10 cellular contexts compared by ENCODE assay signal in the genomic region with DNA sequence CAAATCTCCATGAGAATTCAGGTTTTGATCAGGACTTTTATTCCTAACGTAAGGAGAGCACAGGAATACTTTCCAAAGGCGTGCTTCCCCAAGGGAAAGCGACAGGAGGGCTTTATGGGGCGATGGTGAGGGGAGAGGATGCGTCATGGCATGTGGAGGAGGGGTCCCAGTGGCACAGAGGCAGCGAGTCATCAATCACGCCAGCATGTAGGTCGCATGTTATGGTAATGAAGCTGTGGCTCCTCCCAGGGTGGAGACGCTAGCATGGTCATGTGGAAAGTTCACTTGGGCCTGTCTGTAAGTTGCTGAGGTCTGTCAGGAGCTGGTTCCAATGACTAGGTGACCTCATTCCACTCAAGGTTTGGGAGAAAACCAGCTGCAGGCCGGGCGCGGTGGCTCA. TPM values are rescaled to one million over a fixed set of nuclear protein-coding genes. Genes with fewer than 3 reads are reported as not detected.
"Had no signal": no experiment of that assay in that cellular context is flagged by ENCODE, and none has a peak within 500 bp of the region (broad histone marks: within the 10 kb centered on the region; RNA-seq: fewer than 3 reads in every experiment).

No MANE protein-coding gene starts in this region.

- H3K27ac ChIP-seq: HL-60 had no signal

- DNase-seq: H9, HFFc6, KG1 had no signal

- H3K27me3 Mint-ChIP-seq: IgD-negative memory B cell had no signal

- H3K9me3 Mint-ChIP-seq: GM23338, H9 had no signal

- ATAC-seq: GM23338, HCT116, HepG2 had no signal

- H3K4me3 ChIP-seq: GM23338 had no signal

- H3K27ac Mint-ChIP-seq: GM23338, H9, HFFc6, IgD-negative memory B cell had no signal

- H3K4me1 Mint-ChIP-seq: GM23338, H9, IgD-negative memory B cell had no signal

- H3K4me3 Mint-ChIP-seq: GM23338, H9, HFFc6 had no signal

- H2AFZ ChIP-seq: GM23338 had no signal

- H3K4me2 ChIP-seq: GM23338 had no signal

- H3K36me3 Mint-ChIP-seq: IgD-negative memory B cell had no signal

RNA-seq across cellular contexts. Expression of a gene that starts 35.3 kb away (rescaled TPM):
- total RNA-seq: H1, H9, HepG2, HFFc6, HT1080 had no signal
- polyA plus RNA-seq: GM23338, H1, HepG2, IgD-negative memory B cell had no signal
